Comparison of ENCODE assay signal across 9 cellular contexts in genomic region chr11:68962527-68963250, GRCh38. TPM values are rescaled to one million over a fixed set of nuclear protein-coding genes. Genes with fewer than 3 reads are reported as not detected.
A peak's percentile ranks its signal among the peaks of the same experiment; 100 is the strongest.
DNase-seq lines count a peak whose midpoint lies in the region; ATAC-seq and TF ChIP-seq lines count a peak whose summit lies in the region.
"Had no signal": no experiment of that assay in that cellular context is flagged by ENCODE, and none has a peak within 500 bp of the region (broad histone marks: within the 10 kb centered on the region; RNA-seq: fewer than 3 reads in every experiment).

No MANE protein-coding gene starts in this region.

- TF ChIP-seq CTCF in CD8-positive, alpha-beta T cell (IDR thresholded peaks at IDR 0.05), result no peak

- H3K4me3 Mint-ChIP-seq in CD8-positive, alpha-beta T cell, result peak overlapping the region; percentile 54
- H3K4me3 Mint-ChIP-seq in IgD-negative memory B cell, result peak overlapping the region in 2 of 4 donors; percentile 57 to 59
- peak overlapping the region; percentile 61 for H3K4me3 Mint-ChIP-seq in activated T-helper 17 cell treated with anti-CD3 and anti-CD28 coated beads, Interleukin-2, amount 50 U/mL, for 72 hours

- CTCF ChIA-PET in CD8-positive, alpha-beta T cell (lab: Charles Lee), result no interaction called here

- peaks cover 17% of the 10 kb centered on the region for H3K4me1 Mint-ChIP-seq in CD8-positive, alpha-beta T cell (ENCODE audit: low read depth)
- H3K4me1 Mint-ChIP-seq in IgD-negative memory B cell, result peaks cover 3 to 5% (median 3%) of the 10 kb centered on the region in 3 donors
- H3K4me1 Mint-ChIP-seq in activated T-helper 17 cell treated with anti-CD3 and anti-CD28 coated beads, Interleukin-2, amount 50 U/mL, for 72 hours, result peaks cover 11% of the 10 kb centered on the region

- no peaks in the 10 kb centered on the region for H3K4me1 ChIP-seq in CD8-positive, alpha-beta T cell (ENCODE audit: insufficient read depth, low read length)

- H3K27ac Mint-ChIP-seq in CD8-positive, alpha-beta T cell, result peak overlapping the region; percentile 88
- peak overlapping the region in 2 of 3 donors; percentile 41 to 60 for H3K27ac Mint-ChIP-seq in IgD-negative memory B cell
- peak overlapping the region; percentile 84 for H3K27ac Mint-ChIP-seq in activated T-helper 17 cell treated with anti-CD3 and anti-CD28 coated beads, Interleukin-2, amount 50 U/mL, for 72 hours

- H3K27ac ChIP-seq in CD8-positive, alpha-beta T cell (ENCODE audit: low read depth, low read length), result no peak overlapping the region

- H3K27me3 Mint-ChIP-seq in CD8-positive, alpha-beta T cell (ENCODE audit: low read depth), result peaks cover 3% of the 10 kb centered on the region
- H3K27me3 Mint-ChIP-seq in IgD-negative memory B cell, result peaks cover 7% of the 10 kb centered on the region
- H3K27me3 Mint-ChIP-seq in activated T-helper 17 cell treated with anti-CD3 and anti-CD28 coated beads, Interleukin-2, amount 50 U/mL, for 72 hours, result no peaks in the 10 kb centered on the region

- no peaks in the 10 kb centered on the region for H3K36me3 Mint-ChIP-seq in CD8-positive, alpha-beta T cell
- peaks cover 1% of the 10 kb centered on the region for H3K36me3 Mint-ChIP-seq in IgD-negative memory B cell
- H3K36me3 Mint-ChIP-seq in activated T-helper 17 cell treated with anti-CD3 and anti-CD28 coated beads, Interleukin-2, amount 50 U/mL, for 72 hours (ENCODE audit: low read depth), result no peaks in the 10 kb centered on the region

- no peak overlapping the region for H3K4me3 ChIP-seq in CD8-positive, alpha-beta T cell (ENCODE audit: low read depth, low read length)

- peak; percentile 89 for ATAC-seq in CD8-positive, alpha-beta T cell
- ATAC-seq in activated T-helper 17 cell treated with anti-CD3 and anti-CD28 coated beads, Interleukin-2, amount 50 U/mL, for 72 hours (replicated peaks), result peak; percentile 62
- ATAC-seq in left lobe of liver (peak; percentile 65), HG03342 (IDR thresholded peaks at IDR 0.05; ENCODE audit: unreplicated experiment) (no peak)

- no peaks in the 10 kb centered on the region for H3K9me3 ChIP-seq in CD8-positive, alpha-beta T cell (ENCODE audit: low read length)

- POLR2A ChIA-PET in CD8-positive, alpha-beta T cell (lab: Charles Lee), result no interaction called here

- intact Hi-C loops in CD8-positive, alpha-beta T cell (cut with DNase I, micrococcal nuclease), result no loop called here

- no peaks in the 10 kb centered on the region for H3K27me3 ChIP-seq in CD8-positive, alpha-beta T cell (ENCODE audit: insufficient read depth, low read length)

- H3K36me3 ChIP-seq in CD8-positive, alpha-beta T cell (ENCODE audit: insufficient read depth, low read length), result no peaks in the 10 kb centered on the region

- DNase-seq in CD8-positive, alpha-beta T cell, result peak in 3 of 7 experiments; percentile 19 to 54 (median 31)
- DNase-seq in left lobe of liver (ENCODE audit: low spot score) (no peak), MV-4-11 (lab: John Stamatoyannopoulos, UW) (no peak), NCI-H446 (lab: John Stamatoyannopoulos, UW) (no peak), NCI-H1105 treated with DMSO at 0.1 percent for 48 hours (lab: John Stamatoyannopoulos, UW) (no peak)

- no peaks in the 10 kb centered on the region for H3K9me3 Mint-ChIP-seq in CD8-positive, alpha-beta T cell
- peaks cover 0 to 1% (median 0%) of the 10 kb centered on the region in 3 donors for H3K9me3 Mint-ChIP-seq in IgD-negative memory B cell
- H3K9me3 Mint-ChIP-seq in activated T-helper 17 cell treated with anti-CD3 and anti-CD28 coated beads, Interleukin-2, amount 50 U/mL, for 72 hours, result no peaks in the 10 kb centered on the region

RNA-seq across cellular contexts. Expression of gene MRGPRD, which starts 18.1 kb away (rescaled TPM):
- total RNA-seq in CD8-positive, alpha-beta T cell, result not detected
- polyA plus RNA-seq in IgD-negative memory B cell, result not detected
- not detected for total RNA-seq in activated T-helper 17 cell treated with anti-CD3 and anti-CD28 coated beads, Interleukin-2, amount 50 U/mL, for 72 hours
- not detected for total RNA-seq in left lobe of liver
- total RNA-seq: omental fat pad had no signal

RNA-seq across cellular contexts. Expression of gene MRGPRF, which starts 50.4 kb away (rescaled TPM):
- total RNA-seq in CD8-positive, alpha-beta T cell, result not detected
- polyA plus RNA-seq in IgD-negative memory B cell, result not detected
- not detected for total RNA-seq in activated T-helper 17 cell treated with anti-CD3 and anti-CD28 coated beads, Interleukin-2, amount 50 U/mL, for 72 hours
- total RNA-seq in left lobe of liver, result 3.4 TPM

RNA-seq across cellular contexts. Expression of gene IGHMBP2, which starts 59.0 kb away (rescaled TPM):
- total RNA-seq in CD8-positive, alpha-beta T cell, result 10 to 100 TPM; 25.5 to 27.3 TPM
- 11.3 TPM for polyA plus RNA-seq in IgD-negative memory B cell
- total RNA-seq in activated T-helper 17 cell treated with anti-CD3 and anti-CD28 coated beads, Interleukin-2, amount 50 U/mL, for 72 hours, result 10 to 100 TPM; 27.2 to 38.3 TPM
- total RNA-seq in left lobe of liver, result 14.8 TPM

RNA-seq across cellular contexts. Expression of gene MRPL21, which starts 59.1 kb away (rescaled TPM):
- total RNA-seq in CD8-positive, alpha-beta T cell, result 10 to 100 TPM; 48.4 to 53.6 TPM
- 108 TPM for polyA plus RNA-seq in IgD-negative memory B cell
- total RNA-seq in activated T-helper 17 cell treated with anti-CD3 and anti-CD28 coated beads, Interleukin-2, amount 50 U/mL, for 72 hours, result 10 to 100 TPM; 43.4 to 96.4 TPM
- 23.4 TPM for total RNA-seq in left lobe of liver
